Comparison of ENCODE assay signal across 17 cellular contexts in the genomic region with DNA sequence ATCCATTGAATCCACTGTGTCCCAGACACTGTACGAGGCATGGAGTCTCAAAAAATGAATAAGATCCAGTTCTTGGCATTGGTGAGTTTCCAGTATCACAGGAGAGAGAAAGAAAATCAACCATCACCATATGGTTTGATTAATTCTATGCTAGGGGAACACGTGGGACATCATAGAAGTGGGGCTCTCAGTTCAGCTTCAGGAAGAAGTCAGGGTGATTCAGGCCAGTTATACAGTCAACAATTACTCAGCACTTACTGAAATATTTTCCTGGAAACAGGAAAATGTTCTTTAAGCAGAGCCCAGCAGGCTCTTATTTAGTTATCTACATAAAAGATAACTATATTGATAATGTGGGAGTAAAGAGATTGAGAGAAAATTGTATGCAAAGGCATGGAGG.
"Had no signal": no experiment of that assay in that cellular context is flagged by ENCODE, and none has a peak within 500 bp of the region (broad histone marks: within the 10 kb centered on the region; RNA-seq: fewer than 3 reads in every experiment).

No MANE protein-coding gene starts in this region.

- H3K27me3 ChIP-seq: tibial artery, uterus had no signal

- DNase-seq: activated CD4-positive, alpha-beta T cell treated with anti-CD3 and anti-CD28 coated beads, Interleukin-2, amount 50 U/mL, for 4 hours; activated CD4-positive, CD25-positive, alpha-beta regulatory T cell treated with anti-CD3 and anti-CD28 coated beads, Interleukin-2, amount 50 U/mL, for 72 hours; activated effector memory CD4-positive, alpha-beta T cell treated with anti-CD3 and anti-CD28 coated beads, Interleukin-2, amount 50 U/mL, for 16 hours; activated T-cell treated with anti-CD3 and anti-CD28 coated beads, Interleukin-2, amount 50 U/mL, for 72 hours; endodermal cell; foreskin melanocyte; hypothalamus; occipital lobe; stimulated activated CD4-positive, alpha-beta T cell treated with anti-CD3 and anti-CD28 coated beads, Interleukin-2, amount 100 ng/mL, for 24 hours; stimulated activated naive CD8-positive, alpha-beta T cell treated with anti-CD3 and anti-CD28 coated beads, Interleukin-15, Interleukin-2, amounts not matched to agents 100 U/mL and 50 U/mL, for 24 hours; substantia nigra; T-helper 1 cell; tibial artery; uterus had no signal

- H3K9me3 ChIP-seq: tibial artery, uterus had no signal

- H3K4me1 ChIP-seq: tibial artery, uterus had no signal

- H3K36me3 ChIP-seq: tibial artery, uterus had no signal

- H3K27ac ChIP-seq: tibial artery, VCaP had no signal

- ATAC-seq: activated T-cell treated with anti-CD3 and anti-CD28 coated beads, Interleukin-2, amount 50 U/mL, for 72 hours; left lobe of liver; stimulated activated naive CD8-positive, alpha-beta T cell treated with anti-CD3 and anti-CD28 coated beads, Interleukin-15, Interleukin-2, amounts not matched to agents 100 U/mL and 50 U/mL, for 24 hours had no signal

- H3K4me3 ChIP-seq: lung, tibial artery, uterus had no signal
